ENCODE assay signal across 16 cellular contexts in genomic region chr6:128505603-128506002, GRCh38. TPM values are rescaled to one million over a fixed set of nuclear protein-coding genes. Genes with fewer than 3 reads are reported as not detected.
A peak's percentile ranks its signal among the peaks of the same experiment; 100 is the strongest.
DNase-seq lines count a peak whose midpoint lies in the region; ATAC-seq and TF ChIP-seq lines count a peak whose summit lies in the region.
"Had no signal": no experiment of that assay in that cellular context is flagged by ENCODE, and none has a peak within 500 bp of the region (broad histone marks: within the 10 kb centered on the region; RNA-seq: fewer than 3 reads in every experiment).

No MANE protein-coding gene starts in this region.

- H3K36me3 Mint-ChIP-seq in nephron (ENCODE audit: low read depth): no peaks in the 10 kb centered on the region

- no peak overlapping the region for H3K9ac ChIP-seq in Loucy (ENCODE audit: low read depth, low read length, poor library complexity, severe bottlenecking)
- H3K9ac ChIP-seq in duodenal mucosa (ENCODE audit: low read depth in 1 of 2, low read length in 2 of 2): no peak overlapping the region

- H3K9me3 ChIP-seq in Loucy (ENCODE audit: insufficient read depth, low read depth, low read length) (no peaks in the 10 kb centered on the region), duodenal mucosa (ENCODE audit: control insufficient read depth in 1 of 2, low read length in 2 of 2) (no peaks in the 10 kb centered on the region), mucosa of descending colon (no peaks in the 10 kb centered on the region)

- H3K4me1 ChIP-seq in Loucy (ENCODE audit: insufficient read depth, low read length, poor library complexity, severe bottlenecking): peaks cover 20% of the 10 kb centered on the region
- H3K4me1 ChIP-seq in duodenal mucosa (ENCODE audit: control insufficient read depth in 1 of 2, insufficient read depth in 2 of 2, low read length in 2 of 2): peaks cover 36 to 54% of the 10 kb centered on the region in 2 donors
- peaks cover 35% of the 10 kb centered on the region for H3K4me1 ChIP-seq in mucosa of descending colon (ENCODE audit: low read depth)

- H3F3A ChIP-seq in Loucy (ENCODE audit: low read depth): no peaks in the 10 kb centered on the region

- intact Hi-C loops in mucosa of descending colon (cut with DNase I, micrococcal nuclease): no loop called here

- no peaks in the 10 kb centered on the region for H3K27me3 ChIP-seq in Loucy (ENCODE audit: insufficient read depth, low read length, poor library complexity, severe bottlenecking)
- H3K27me3 ChIP-seq in duodenal mucosa (ENCODE audit: control insufficient read depth in 1 of 2, insufficient read depth in 2 of 2, low read length in 2 of 2): no peaks in the 10 kb centered on the region

- 0 out of 2 replicates have a peak overlapping the region, but pooled peaks have one; percentile 16 for H2AFZ ChIP-seq in Loucy (ENCODE audit: low read length)

- peak overlapping the region; percentile 39 for H3K27ac ChIP-seq in duodenal mucosa (ENCODE audit: low read depth, low read length)

- H3K27me3 Mint-ChIP-seq in nephron (ENCODE audit: low read depth): no peaks in the 10 kb centered on the region

- ATAC-seq in mucosa of descending colon: no peak
- no peak for ATAC-seq in HG03139 (IDR thresholded peaks at IDR 0.05; ENCODE audit: unreplicated experiment)

- H3K4me3 ChIP-seq in Loucy (ENCODE audit: low read length, poor library complexity, severe bottlenecking) (no peak overlapping the region), duodenal mucosa (ENCODE audit: low read depth in 1 of 2, low read length in 2 of 2) (no peak overlapping the region), mucosa of descending colon (no peak overlapping the region)

- H3K36me3 ChIP-seq in Loucy (ENCODE audit: insufficient read depth, low read length) (no peaks in the 10 kb centered on the region), duodenal mucosa (ENCODE audit: control insufficient read depth in 1 of 2, insufficient read depth in 2 of 2, low read length in 2 of 2) (no peaks in the 10 kb centered on the region), mucosa of descending colon (ENCODE audit: low read depth) (no peaks in the 10 kb centered on the region)

- H3K4me1 Mint-ChIP-seq in nephron: no peaks in the 10 kb centered on the region

- no peaks in the 10 kb centered on the region for H3K9me3 Mint-ChIP-seq in nephron
- H3K9me3 Mint-ChIP-seq: H9 had no signal

- no peaks in the 10 kb centered on the region for H3K9me2 ChIP-seq in Loucy (replicated peaks; ENCODE audit: low read depth, low read length)

- H4K20me1 ChIP-seq in Loucy (ENCODE audit: insufficient read depth, low read length, poor library complexity, severe bottlenecking): no peaks in the 10 kb centered on the region

- no peak overlapping the region for H3K4me2 ChIP-seq in Loucy (ENCODE audit: low read depth, low read length, poor library complexity, severe bottlenecking)

- DNase-seq in activated T-cell treated with anti-CD3 and anti-CD28 coated beads, Interleukin-2, amount 50 U/mL, for 48 hours: no peak
- DNase-seq in mucosa of descending colon (no peak), NCI-H748 (lab: John Stamatoyannopoulos, UW; ENCODE audit: unreplicated experiment) (no peak)
- DNase-seq: DMS153, EL, H9, MV-4-11, NCI-H1417 treated with DMSO at 0.1 percent for 48 hours, NCI-H2081, NCI-H2227 treated with DMSO at 0.1 percent for 48 hours, NCI-H524 treated with DMSO at 0.1 percent for 48 hours had no signal

- H3K4me3 Mint-ChIP-seq in nephron: no peak overlapping the region
- H3K4me3 Mint-ChIP-seq: H9 had no signal

- TF ChIP-seq CTCF in Loucy (conservative IDR thresholded peaks at IDR 0.05; ENCODE audit: low read length) (no peak), nephron (IDR thresholded peaks at IDR 0.05; ENCODE audit: unreplicated experiment in 3 of 3) (no peak), mucosa of descending colon (IDR thresholded peaks at IDR 0.05) (no peak)

- no peaks in the 10 kb centered on the region for H3K79me2 ChIP-seq in Loucy (ENCODE audit: insufficient read depth, low read length)

- H3K27ac Mint-ChIP-seq in nephron: peak overlapping the region; percentile 30 to 88 (median 84)

RNA-seq across cellular contexts. Expression of gene PTPRK, which starts 14.8 kb away (rescaled TPM):
- 100 to 1,000 TPM in 1 of 3 donors, 10 to 100 TPM in 2; 75.9 to 159 (median 86.7) TPM for total RNA-seq in mucosa of descending colon
- total RNA-seq: OCI-LY7 had no signal
